ENCODE assay signal across 8 cellular contexts in the genomic region with DNA sequence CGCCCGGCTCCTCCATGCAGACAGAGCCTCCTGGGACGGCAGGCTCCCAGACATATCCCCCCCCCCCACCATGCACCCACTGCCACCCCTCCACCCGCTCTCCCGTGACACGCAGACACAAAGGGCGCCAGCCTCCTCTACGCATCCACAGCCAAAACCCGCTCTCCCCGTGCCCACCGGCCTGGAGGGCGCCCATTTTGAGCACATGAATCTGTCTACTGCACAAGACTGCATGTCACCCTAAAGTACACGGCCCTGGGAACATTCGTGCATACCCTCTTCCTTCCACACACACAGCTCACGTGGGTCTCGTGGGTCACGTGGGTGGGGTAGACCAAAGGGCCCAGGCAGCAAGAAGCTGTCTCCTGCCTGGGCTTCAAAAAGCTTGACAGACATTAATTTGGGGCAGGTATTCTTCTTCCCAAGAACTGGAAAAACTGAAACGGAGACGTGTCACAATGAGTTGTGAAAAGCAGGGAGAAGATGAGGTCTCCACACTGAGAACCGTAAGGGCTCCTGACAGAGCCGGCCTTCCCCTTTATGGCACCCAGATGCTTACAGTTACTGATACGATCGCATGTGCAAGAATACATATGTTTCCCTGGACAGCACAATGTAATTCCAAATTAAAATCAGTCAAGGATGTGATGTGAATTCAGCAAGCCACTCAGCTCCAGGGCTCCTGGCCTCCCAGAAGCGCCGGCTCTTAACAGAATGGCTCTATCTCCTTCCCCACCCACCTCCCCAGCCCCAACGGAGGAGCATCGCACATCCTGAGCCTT. TPM values are rescaled to one million over a fixed set of nuclear protein-coding genes. Genes with fewer than 3 reads are reported as not detected.
DNase-seq lines count a peak whose midpoint lies in the region; ATAC-seq and TF ChIP-seq lines count a peak whose summit lies in the region.

No MANE protein-coding gene starts in this region.

- H3K9me3 Mint-ChIP-seq in activated CD4-positive, alpha-beta T cell treated with anti-CD3 and anti-CD28 coated beads, Interleukin-2, amount 10 ng/mL, durations not matched to agents 7 days and 5 days = no peaks in the 10 kb centered on the region
- no peaks in the 10 kb centered on the region for H3K9me3 Mint-ChIP-seq in effector memory CD8-positive, alpha-beta T cell
- no peaks in the 10 kb centered on the region for H3K9me3 Mint-ChIP-seq in naive thymus-derived CD8-positive, alpha-beta T cell
- no peaks in the 10 kb centered on the region for H3K9me3 Mint-ChIP-seq in type B pancreatic cell

- peaks cover 46% of the 10 kb centered on the region for H3K4me1 Mint-ChIP-seq in activated CD4-positive, alpha-beta T cell treated with anti-CD3 and anti-CD28 coated beads, Interleukin-2, amount 10 ng/mL, durations not matched to agents 7 days and 5 days
- peaks cover 34 to 37% of the 10 kb centered on the region in 2 donors for H3K4me1 Mint-ChIP-seq in effector memory CD8-positive, alpha-beta T cell (ENCODE audit: low read depth in 2 of 2)
- peaks cover 19 to 47% (median 42%) of the 10 kb centered on the region in 4 donors for H3K4me1 Mint-ChIP-seq in naive thymus-derived CD8-positive, alpha-beta T cell
- peaks cover 62% of the 10 kb centered on the region for H3K4me1 Mint-ChIP-seq in type B pancreatic cell (ENCODE audit: unreplicated experiment)

- peaks cover 6% of the 10 kb centered on the region for H3K27me3 Mint-ChIP-seq in activated CD4-positive, alpha-beta T cell treated with anti-CD3 and anti-CD28 coated beads, Interleukin-2, amount 10 ng/mL, durations not matched to agents 7 days and 5 days
- H3K27me3 Mint-ChIP-seq in effector memory CD8-positive, alpha-beta T cell = no peaks in the 10 kb centered on the region
- no peaks in the 10 kb centered on the region for H3K27me3 Mint-ChIP-seq in naive thymus-derived CD8-positive, alpha-beta T cell
- peaks cover 3% of the 10 kb centered on the region for H3K27me3 Mint-ChIP-seq in type B pancreatic cell

- no peaks in the 10 kb centered on the region for H3K36me3 Mint-ChIP-seq in activated CD4-positive, alpha-beta T cell treated with anti-CD3 and anti-CD28 coated beads, Interleukin-2, amount 10 ng/mL, durations not matched to agents 7 days and 5 days (ENCODE audit: low read depth)
- peaks cover 12% of the 10 kb centered on the region for H3K36me3 Mint-ChIP-seq in effector memory CD8-positive, alpha-beta T cell (ENCODE audit: insufficient read depth)
- H3K36me3 Mint-ChIP-seq in naive thymus-derived CD8-positive, alpha-beta T cell = peaks cover 0 to 2% (median 0%) of the 10 kb centered on the region in 3 donors
- H3K36me3 Mint-ChIP-seq in type B pancreatic cell = peaks cover 4% of the 10 kb centered on the region

- POLR2A ChIA-PET in activated CD4-positive, alpha-beta T cell treated with anti-CD3 and anti-CD28 coated beads, Interleukin-2, amount 10 ng/mL, durations not matched to agents 7 days and 5 days (lab: Charles Lee) = no interaction called here
- POLR2A ChIA-PET in naive thymus-derived CD8-positive, alpha-beta T cell (lab: Charles Lee) = interaction anchor here (1.2 kb wide), 1 partner anchor 74 kb away, joined by 6 read pairs; no protein-coding TSS in a partner anchor

- H3K27ac Mint-ChIP-seq in activated CD4-positive, alpha-beta T cell treated with anti-CD3 and anti-CD28 coated beads, Interleukin-2, amount 10 ng/mL, durations not matched to agents 7 days and 5 days = no peak overlapping the region
- H3K27ac Mint-ChIP-seq in effector memory CD8-positive, alpha-beta T cell = peak overlapping the region in 1 of 2 donors; percentile 89
- H3K27ac Mint-ChIP-seq in naive thymus-derived CD8-positive, alpha-beta T cell = peak overlapping the region in 7 of 10 donors; percentile 35 to 68 (median 62)
- peak overlapping the region; percentile 56 for H3K27ac Mint-ChIP-seq in type B pancreatic cell

- DNase-seq in activated CD4-positive, alpha-beta T cell treated with anti-CD3 and anti-CD28 coated beads, Interleukin-2, amount 10 ng/mL, durations not matched to agents 7 days and 5 days = no peak
- DNase-seq in activated CD4-positive, alpha-beta T cell treated with anti-CD3 and anti-CD28 coated beads for 1 hour = no peak
- DNase-seq in effector memory CD8-positive, alpha-beta T cell = no peak
- no peak for DNase-seq in naive thymus-derived CD8-positive, alpha-beta T cell
- DNase-seq in type B pancreatic cell (ENCODE audit: extremely low spot score, unreplicated experiment) = no peak
- DNase-seq in NCI-H2107 treated with DMSO at 0.1 percent for 48 hours (lab: John Stamatoyannopoulos, UW; ENCODE audit: unreplicated experiment) = no peak
- no peak for DNase-seq in UCSD-AML1 (lab: John Stamatoyannopoulos, UW; ENCODE audit: unreplicated experiment)

- TF ChIP-seq CTCF in type B pancreatic cell (conservative IDR thresholded peaks at IDR 0.05) = no peak

- CTCF ChIA-PET in activated CD4-positive, alpha-beta T cell treated with anti-CD3 and anti-CD28 coated beads, Interleukin-2, amount 10 ng/mL, durations not matched to agents 7 days and 5 days (lab: Charles Lee) = interaction anchor here (0.6 to 2.3 kb wide), 9 partner anchors 9 to 271 kb away, joined by 3 to 8 read pairs (median 3); no protein-coding TSS in a partner anchor

- peak overlapping the region; percentile 10 for H3K4me3 Mint-ChIP-seq in activated CD4-positive, alpha-beta T cell treated with anti-CD3 and anti-CD28 coated beads, Interleukin-2, amount 10 ng/mL, durations not matched to agents 7 days and 5 days
- H3K4me3 Mint-ChIP-seq in effector memory CD8-positive, alpha-beta T cell = peak overlapping the region; percentile 10 to 43
- peak overlapping the region in 6 of 10 donors; percentile 14 to 66 (median 36) for H3K4me3 Mint-ChIP-seq in naive thymus-derived CD8-positive, alpha-beta T cell
- peak overlapping the region; percentile 95 for H3K4me3 Mint-ChIP-seq in type B pancreatic cell

- ATAC-seq in effector memory CD8-positive, alpha-beta T cell (replicated peaks) = no peak
- ATAC-seq in naive thymus-derived CD8-positive, alpha-beta T cell = no peak
- no peak for ATAC-seq in HG03520 (IDR thresholded peaks at IDR 0.05; ENCODE audit: unreplicated experiment)

RNA-seq across cellular contexts. Expression of a gene that starts 2.0 kb away (rescaled TPM):
- 1 to 10 TPM; 1.5 to 1.9 TPM for total RNA-seq in activated CD4-positive, alpha-beta T cell treated with anti-CD3 and anti-CD28 coated beads, Interleukin-2, amount 10 ng/mL, durations not matched to agents 7 days and 5 days
- total RNA-seq in naive thymus-derived CD8-positive, alpha-beta T cell = 1 to 10 TPM; 9.1 to 9.6 TPM
- polyA plus RNA-seq in naive thymus-derived CD8-positive, alpha-beta T cell = under 1 TPM in 2 of 3 donors, not detected in 1; 0.30 to 0.68 TPM
- 19.2 and 45.3 TPM in 2 replicates for total RNA-seq in type B pancreatic cell (ENCODE audit: low replicate concordance)

RNA-seq across cellular contexts. Expression of a gene that starts 5.7 kb away (rescaled TPM):
- 1 to 10 TPM; 4.5 TPM for total RNA-seq in activated CD4-positive, alpha-beta T cell treated with anti-CD3 and anti-CD28 coated beads, Interleukin-2, amount 10 ng/mL, durations not matched to agents 7 days and 5 days
- total RNA-seq in naive thymus-derived CD8-positive, alpha-beta T cell = 10 to 100 TPM; 13.6 to 15.6 TPM
- 10 to 100 TPM; 15.0 to 27.1 (median 17.6) TPM for polyA plus RNA-seq in naive thymus-derived CD8-positive, alpha-beta T cell
- total RNA-seq in type B pancreatic cell (ENCODE audit: low replicate concordance) = 29.9 and 36.9 TPM in 2 replicates

Comparison
In these comparisons a context has a peak if more than half of its experiments do, and no peak if none do; other contexts are left out.
1. H3K4me3 Mint-ChIP-seq: peak in every context shown above with its lines; median percentile 95 in type B pancreatic cell; 36 in naive thymus-derived CD8-positive, alpha-beta T cell; 26 in effector memory CD8-positive, alpha-beta T cell; 10 in activated CD4-positive, alpha-beta T cell treated with anti-CD3 and anti-CD28 coated beads, Interleukin-2, amount 10 ng/mL, durations not matched to agents 7 days and 5 days.